11 cellular contexts compared by ENCODE assay signal in the genomic region with DNA sequence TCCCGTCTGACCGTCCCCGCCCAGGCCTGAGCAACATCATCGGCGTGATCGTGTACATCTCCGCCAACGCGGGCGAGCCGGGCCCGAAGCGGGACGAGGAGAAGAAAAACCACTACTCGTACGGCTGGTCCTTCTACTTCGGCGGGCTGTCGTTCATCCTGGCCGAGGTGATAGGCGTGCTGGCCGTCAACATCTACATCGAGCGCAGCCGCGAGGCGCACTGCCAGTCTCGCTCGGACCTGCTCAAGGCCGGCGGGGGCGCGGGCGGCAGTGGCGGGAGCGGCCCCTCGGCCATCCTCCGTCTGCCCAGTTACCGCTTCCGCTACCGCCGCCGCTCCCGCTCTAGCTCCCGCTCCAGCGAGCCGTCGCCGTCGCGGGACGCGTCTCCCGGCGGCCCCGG. TPM values are rescaled to one million over a fixed set of nuclear protein-coding genes. Genes with fewer than 3 reads are reported as not detected.
DNase-seq lines count a peak whose midpoint lies in the region; ATAC-seq and TF ChIP-seq lines count a peak whose summit lies in the region.
"Had no signal": no experiment of that assay in that cellular context is flagged by ENCODE, and none has a peak within 500 bp of the region (broad histone marks: within the 10 kb centered on the region; RNA-seq: fewer than 3 reads in every experiment).

No MANE protein-coding gene starts in this region.

- 4 to 5% methylated on average over 56 of the region's 56 CpGs for WGBS in sigmoid colon, 2 donors

- no peak for TF ChIP-seq POLR2A in sigmoid colon (IDR thresholded peaks at IDR 0.05)

- TF ChIP-seq CTCF in RWPE2 (IDR thresholded peaks at IDR 0.05; ENCODE audit: poor library complexity, severe bottlenecking) (no peak), fibroblast of the aortic adventitia (IDR thresholded peaks at IDR 0.05; ENCODE audit: insufficient read depth, low read length) (no peak), sigmoid colon (IDR thresholded peaks at IDR 0.05) (no peak)

- TF ChIP-seq EP300 in sigmoid colon (IDR thresholded peaks at IDR 0.05) = no peak

- ATAC-seq in RWPE2 (ENCODE audit: low read depth) = no peak
- ATAC-seq in GM21825 (IDR thresholded peaks at IDR 0.05; ENCODE audit: unreplicated experiment) = no peak
- no peak for ATAC-seq in HG03460 (IDR thresholded peaks at IDR 0.05; ENCODE audit: unreplicated experiment)
- ATAC-seq: activated CD8-positive, alpha-beta T cell treated with anti-CD3 and anti-CD28 coated beads, Interleukin-2, amount 10 ng/mL, durations not matched to agents 7 days and 5 days had no signal

- peak; percentile 52 for DNase-seq in ELF-1 (ENCODE audit: low read depth, low spot score)
- no peak for DNase-seq in RWPE2 (ENCODE audit: low spot score)
- no peak for DNase-seq in fibroblast of the aortic adventitia (ENCODE audit: low read depth)
- DNase-seq in sigmoid colon = no peak
- DNase-seq in SHP77 treated with DMSO at 0.1 percent for 48 hours (lab: John Stamatoyannopoulos, UW) = no peak
- no peak for DNase-seq in COLO668 (lab: John Stamatoyannopoulos, UW; ENCODE audit: unreplicated experiment)
- DNase-seq: activated CD8-positive, alpha-beta T cell treated with anti-CD3 and anti-CD28 coated beads, Interleukin-2, amount 10 ng/mL, durations not matched to agents 7 days and 5 days; NCI-H2029; RPMI8226 had no signal

- intact Hi-C loops in sigmoid colon (cut with DNase I) = no loop called here

- H3K9me3 ChIP-seq in RWPE2 (ENCODE audit: severe bottlenecking) = no peaks in the 10 kb centered on the region
- no peaks in the 10 kb centered on the region for H3K9me3 ChIP-seq in sigmoid colon

- H3K4me1 ChIP-seq in RWPE2 (ENCODE audit: insufficient read depth, poor library complexity, severe bottlenecking) (no peaks in the 10 kb centered on the region), sigmoid colon (peaks cover 0 to 35% (median 26%) of the 10 kb centered on the region in 4 donors)

- H3K27me3 ChIP-seq in RWPE2 (ENCODE audit: insufficient read depth, poor library complexity, severe bottlenecking) = no peaks in the 10 kb centered on the region
- peaks cover 36 to 74% (median 60%) of the 10 kb centered on the region in 3 donors for H3K27me3 ChIP-seq in sigmoid colon

- H3K27ac ChIP-seq in RWPE2 (ENCODE audit: poor library complexity, severe bottlenecking) = peak overlapping the region; percentile 90
- H3K27ac ChIP-seq in sigmoid colon = no peak overlapping the region

- H3K4me3 ChIP-seq in RWPE2 (ENCODE audit: severe bottlenecking) (peak overlapping the region; percentile 33), fibroblast of the aortic adventitia (ENCODE audit: low read depth, low read length) (peak overlapping the region; percentile 61), sigmoid colon (peak overlapping the region in 3 of 4 donors; percentile 16 to 34 (median 33))

- H3K36me3 ChIP-seq in RWPE2 (ENCODE audit: low read depth) = no peaks in the 10 kb centered on the region
- H3K36me3 ChIP-seq in sigmoid colon = no peaks in the 10 kb centered on the region

RNA-seq across cellular contexts. Expression of a gene that starts 9.4 kb away (rescaled TPM):
- total RNA-seq in fibroblast of the aortic adventitia (ENCODE audit: low replicate concordance) (1.1 TPM in 1 of 2 replicates, not detected in the other), sigmoid colon (not detected)
- not detected for polyA plus RNA-seq in sigmoid colon
- total RNA-seq: activated CD8-positive, alpha-beta T cell treated with anti-CD3 and anti-CD28 coated beads, Interleukin-2, amount 10 ng/mL, durations not matched to agents 7 days and 5 days had no signal

RNA-seq across cellular contexts. Expression of a gene that starts 19.3 kb away (rescaled TPM):
- 0.41 and 0.45 TPM in 2 replicates for total RNA-seq in fibroblast of the aortic adventitia (ENCODE audit: low replicate concordance)
- total RNA-seq in sigmoid colon = under 1 TPM in 1 of 4 donors, not detected in 3; under 0.01 TPM
- polyA plus RNA-seq in sigmoid colon = under 1 TPM in 1 of 3 donors, not detected in 2; 0.03 TPM
- total RNA-seq: activated CD8-positive, alpha-beta T cell treated with anti-CD3 and anti-CD28 coated beads, Interleukin-2, amount 10 ng/mL, durations not matched to agents 7 days and 5 days had no signal
